20 cellular contexts compared by ENCODE assay signal in genomic region chr14:96461950-96462798, GRCh38. TPM values are rescaled to one million over a fixed set of nuclear protein-coding genes. Genes with fewer than 3 reads are reported as not detected.
DNase-seq lines count a peak whose midpoint lies in the region; ATAC-seq and TF ChIP-seq lines count a peak whose summit lies in the region.
"Had no signal": no experiment of that assay in that cellular context is flagged by ENCODE, and none has a peak within 500 bp of the region (broad histone marks: within the 10 kb centered on the region; RNA-seq: fewer than 3 reads in every experiment).

No MANE protein-coding gene starts in this region.

- peaks cover 13% of the 10 kb centered on the region for H3K4me1 Mint-ChIP-seq in activated naive CD8-positive, alpha-beta T cell treated with anti-CD3 and anti-CD28 coated beads, Interleukin-2, amount 10 ng/mL, durations not matched to agents 7 days and 5 days
- H3K4me1 Mint-ChIP-seq in activated naive CD8-positive, alpha-beta T cell treated with anti-CD3 and anti-CD28 coated beads, Interleukin-2, amount 50 U/mL, for 24 hours: peaks cover 10% of the 10 kb centered on the region
- peaks cover 13% of the 10 kb centered on the region for H3K4me1 Mint-ChIP-seq in WTC11
- peaks cover 6% of the 10 kb centered on the region for H3K4me1 Mint-ChIP-seq in activated CD4-positive, alpha-beta T cell treated with anti-CD3 and anti-CD28 coated beads, Interleukin-2, amount 10 ng/mL, durations not matched to agents 7 days and 5 days
- H3K4me1 Mint-ChIP-seq: stimulated activated effector memory CD8-positive, alpha-beta T cell treated with anti-CD3 and anti-CD28 coated beads, Interleukin-12 subunit alpha, Interleukin-12 subunit beta, amount 100 ng/mL, for 72 hours had no signal

- 37 to 40% methylated on average over 7 to 8 of the region's 8 CpGs for WGBS in transverse colon (ENCODE audit: low coverage in 1 of 2), 2 donors

- H3K4me3 Mint-ChIP-seq in activated naive CD8-positive, alpha-beta T cell treated with anti-CD3 and anti-CD28 coated beads, Interleukin-2, amount 10 ng/mL, durations not matched to agents 7 days and 5 days: no peak overlapping the region
- no peak overlapping the region for H3K4me3 Mint-ChIP-seq in activated naive CD8-positive, alpha-beta T cell treated with anti-CD3 and anti-CD28 coated beads, Interleukin-2, amount 50 U/mL, for 24 hours
- no peak overlapping the region for H3K4me3 Mint-ChIP-seq in WTC11
- no peak overlapping the region for H3K4me3 Mint-ChIP-seq in activated CD4-positive, alpha-beta T cell treated with anti-CD3 and anti-CD28 coated beads, Interleukin-2, amount 10 ng/mL, durations not matched to agents 7 days and 5 days
- H3K4me3 Mint-ChIP-seq: stimulated activated effector memory CD8-positive, alpha-beta T cell treated with anti-CD3 and anti-CD28 coated beads, Interleukin-12 subunit alpha, Interleukin-12 subunit beta, amount 100 ng/mL, for 72 hours had no signal

- no peaks in the 10 kb centered on the region for H3K9me3 ChIP-seq in transverse colon
- H3K9me3 ChIP-seq in tibial artery: no peaks in the 10 kb centered on the region
- H3K9me3 ChIP-seq: heart left ventricle, tibial nerve had no signal

- H3K36me3 Mint-ChIP-seq in activated naive CD8-positive, alpha-beta T cell treated with anti-CD3 and anti-CD28 coated beads, Interleukin-2, amount 10 ng/mL, durations not matched to agents 7 days and 5 days: no peaks in the 10 kb centered on the region
- H3K36me3 Mint-ChIP-seq in activated naive CD8-positive, alpha-beta T cell treated with anti-CD3 and anti-CD28 coated beads, Interleukin-2, amount 50 U/mL, for 24 hours (ENCODE audit: low read depth): no peaks in the 10 kb centered on the region
- peaks cover 4% of the 10 kb centered on the region; the same call in 1 of the 2 replicates for H3K36me3 Mint-ChIP-seq in WTC11
- no peaks in the 10 kb centered on the region for H3K36me3 Mint-ChIP-seq in activated CD4-positive, alpha-beta T cell treated with anti-CD3 and anti-CD28 coated beads, Interleukin-2, amount 10 ng/mL, durations not matched to agents 7 days and 5 days (ENCODE audit: low read depth)
- H3K36me3 Mint-ChIP-seq: stimulated activated effector memory CD8-positive, alpha-beta T cell treated with anti-CD3 and anti-CD28 coated beads, Interleukin-12 subunit alpha, Interleukin-12 subunit beta, amount 100 ng/mL, for 72 hours had no signal

- in situ Hi-C loops in transverse colon (cut with MboI; ENCODE audit: low pct_ligation_motif_present in 1 of 4, low pct_unique_long_range_greater_than_20kb in 1 of 4, low sequenced_read_pairs in 3 of 4): no loop called here

- H3K4me1 ChIP-seq in transverse colon (peaks cover 0 to 25% (median 11%) of the 10 kb centered on the region in 4 donors), tibial artery (no peaks in the 10 kb centered on the region)
- H3K4me1 ChIP-seq: heart left ventricle, tibial nerve had no signal

- no peak overlapping the region for H3K27ac Mint-ChIP-seq in activated naive CD8-positive, alpha-beta T cell treated with anti-CD3 and anti-CD28 coated beads, Interleukin-2, amount 10 ng/mL, durations not matched to agents 7 days and 5 days
- no peak overlapping the region for H3K27ac Mint-ChIP-seq in activated naive CD8-positive, alpha-beta T cell treated with anti-CD3 and anti-CD28 coated beads, Interleukin-2, amount 50 U/mL, for 24 hours
- H3K27ac Mint-ChIP-seq in WTC11: peak overlapping the region; percentile 75
- H3K27ac Mint-ChIP-seq in activated CD4-positive, alpha-beta T cell treated with anti-CD3 and anti-CD28 coated beads, Interleukin-2, amount 10 ng/mL, durations not matched to agents 7 days and 5 days: no peak overlapping the region
- H3K27ac Mint-ChIP-seq: stimulated activated effector memory CD8-positive, alpha-beta T cell treated with anti-CD3 and anti-CD28 coated beads, Interleukin-12 subunit alpha, Interleukin-12 subunit beta, amount 100 ng/mL, for 72 hours had no signal

- TF ChIP-seq EP300 in transverse colon (IDR thresholded peaks at IDR 0.05; ENCODE audit: low read depth): no peak

- intact Hi-C loops in transverse colon (cut with DNase I; ENCODE audit: low total_unique reads) (no loop called here), tibial artery (cut with DNase I; ENCODE audit: low total_unique reads) (no loop called here)

- TF ChIP-seq CTCF in WTC11 (IDR thresholded peaks at IDR 0.05): no peak
- TF ChIP-seq CTCF in transverse colon (IDR thresholded peaks at IDR 0.05): no peak
- TF ChIP-seq CTCF in tibial artery (IDR thresholded peaks at IDR 0.05): no peak

- H3K27me3 Mint-ChIP-seq in activated naive CD8-positive, alpha-beta T cell treated with anti-CD3 and anti-CD28 coated beads, Interleukin-2, amount 10 ng/mL, durations not matched to agents 7 days and 5 days: no peaks in the 10 kb centered on the region
- H3K27me3 Mint-ChIP-seq in activated naive CD8-positive, alpha-beta T cell treated with anti-CD3 and anti-CD28 coated beads, Interleukin-2, amount 50 U/mL, for 24 hours: peaks cover 2% of the 10 kb centered on the region
- H3K27me3 Mint-ChIP-seq in WTC11 (ENCODE audit: low read depth): no peaks in the 10 kb centered on the region
- peaks cover 2% of the 10 kb centered on the region for H3K27me3 Mint-ChIP-seq in activated CD4-positive, alpha-beta T cell treated with anti-CD3 and anti-CD28 coated beads, Interleukin-2, amount 10 ng/mL, durations not matched to agents 7 days and 5 days

- POLR2A ChIA-PET in activated naive CD8-positive, alpha-beta T cell treated with anti-CD3 and anti-CD28 coated beads, Interleukin-2, amount 10 ng/mL, durations not matched to agents 7 days and 5 days (lab: Charles Lee): no interaction called here
- POLR2A ChIA-PET in WTC11 (lab: Charles Lee): no interaction called here
- POLR2A ChIA-PET in activated CD4-positive, alpha-beta T cell treated with anti-CD3 and anti-CD28 coated beads, Interleukin-2, amount 10 ng/mL, durations not matched to agents 7 days and 5 days (lab: Charles Lee): no interaction called here

- no peak for TF ChIP-seq POLR2A in transverse colon (IDR thresholded peaks at IDR 0.05)

- ATAC-seq in activated naive CD8-positive, alpha-beta T cell treated with anti-CD3 and anti-CD28 coated beads, Interleukin-2, amount 10 ng/mL, durations not matched to agents 7 days and 5 days (ENCODE audit: low read depth): peak; percentile 50
- no peak for ATAC-seq in activated naive CD8-positive, alpha-beta T cell treated with anti-CD3 and anti-CD28 coated beads, Interleukin-2, amount 50 U/mL, for 24 hours
- ATAC-seq in WTC11 (peak; percentile 73), left lobe of liver (peak; percentile 83)
- ATAC-seq: activated CD4-positive, CD25-positive, alpha-beta regulatory T cell treated with anti-CD3 and anti-CD28 coated beads, Interleukin-2, amount 50 U/mL, for 24 hours; heart left ventricle; PC-3; stimulated activated effector memory CD8-positive, alpha-beta T cell treated with anti-CD3 and anti-CD28 coated beads, Interleukin-12 subunit alpha, Interleukin-12 subunit beta, amount 100 ng/mL, for 72 hours had no signal

- H3K27ac ChIP-seq in transverse colon: peak overlapping the region; percentile 48 to 71 (median 61)
- no peak overlapping the region for H3K27ac ChIP-seq in tibial artery
- H3K27ac ChIP-seq: heart left ventricle, HL-60, SK-N-MC, tibial nerve had no signal

- CTCF ChIA-PET in WTC11 (lab: Charles Lee): no interaction called here
- CTCF ChIA-PET in activated CD4-positive, alpha-beta T cell treated with anti-CD3 and anti-CD28 coated beads, Interleukin-2, amount 10 ng/mL, durations not matched to agents 7 days and 5 days (lab: Charles Lee): interaction anchor here (0.6 to 1.0 kb wide), 2 partner anchors 21 to 947 kb away, joined by 3 to 4 read pairs; no protein-coding TSS in a partner anchor

- H3K36me3 ChIP-seq in transverse colon (no peaks in the 10 kb centered on the region), tibial artery (no peaks in the 10 kb centered on the region)
- H3K36me3 ChIP-seq: heart left ventricle, tibial nerve had no signal

- H3K9me3 Mint-ChIP-seq in activated naive CD8-positive, alpha-beta T cell treated with anti-CD3 and anti-CD28 coated beads, Interleukin-2, amount 10 ng/mL, durations not matched to agents 7 days and 5 days: no peaks in the 10 kb centered on the region
- no peaks in the 10 kb centered on the region for H3K9me3 Mint-ChIP-seq in activated naive CD8-positive, alpha-beta T cell treated with anti-CD3 and anti-CD28 coated beads, Interleukin-2, amount 50 U/mL, for 24 hours
- H3K9me3 Mint-ChIP-seq in WTC11: no peaks in the 10 kb centered on the region; the same call in 1 of the 2 replicates
- no peaks in the 10 kb centered on the region for H3K9me3 Mint-ChIP-seq in activated CD4-positive, alpha-beta T cell treated with anti-CD3 and anti-CD28 coated beads, Interleukin-2, amount 10 ng/mL, durations not matched to agents 7 days and 5 days
- H3K9me3 Mint-ChIP-seq: stimulated activated effector memory CD8-positive, alpha-beta T cell treated with anti-CD3 and anti-CD28 coated beads, Interleukin-12 subunit alpha, Interleukin-12 subunit beta, amount 100 ng/mL, for 72 hours had no signal

- H3K27me3 ChIP-seq in transverse colon: no peaks in the 10 kb centered on the region
- peaks cover 0 to 11% of the 10 kb centered on the region in 2 donors for H3K27me3 ChIP-seq in tibial artery
- H3K27me3 ChIP-seq: heart left ventricle, tibial nerve had no signal

- DNase-seq in activated naive CD8-positive, alpha-beta T cell treated with anti-CD3 and anti-CD28 coated beads, Interleukin-2, amount 10 ng/mL, durations not matched to agents 7 days and 5 days: no peak
- DNase-seq in activated naive CD8-positive, alpha-beta T cell treated with anti-CD3 and anti-CD28 coated beads, Interleukin-2, amount 50 U/mL, for 24 hours: no peak
- DNase-seq in WTC11 (ENCODE audit: low spot score): no peak
- DNase-seq in left lobe of liver (ENCODE audit: low spot score): peak; percentile 61
- DNase-seq in transverse colon: peak; percentile 37
- no peak for DNase-seq in activated CD4-positive, alpha-beta T cell treated with anti-CD3 and anti-CD28 coated beads, Interleukin-2, amount 10 ng/mL, durations not matched to agents 7 days and 5 days
- DNase-seq in activated CD8-positive, alpha-beta memory T cell treated with anti-CD3 and anti-CD28 coated beads, Interleukin-2, amount 50 U/mL, for 48 hours: no peak
- no peak for DNase-seq in tibial artery
- DNase-seq: activated effector memory CD4-positive, alpha-beta T cell treated with Interleukin-2 at 50 U/mL for 16 hours; GOT3; heart left ventricle; NCI-H1105; PC-3; stimulated activated CD4-positive, alpha-beta T cell treated with anti-CD3 and anti-CD28 coated beads, Interleukin-15, amount 100 ng/mL, for 24 hours; T-helper 9 cell had no signal

- no peak overlapping the region for H3K4me3 ChIP-seq in transverse colon
- H3K4me3 ChIP-seq in tibial artery: no peak overlapping the region
- H3K4me3 ChIP-seq: heart left ventricle, SK-N-MC, tibial nerve had no signal

RNA-seq across cellular contexts. Expression of gene PAPOLA, which starts 40.0 kb away (rescaled TPM):
- total RNA-seq in activated naive CD8-positive, alpha-beta T cell treated with anti-CD3 and anti-CD28 coated beads, Interleukin-2, amount 10 ng/mL, durations not matched to agents 7 days and 5 days: 100 to 1,000 TPM; 168 to 175 TPM
- 184 to 210 TPM (median 193 TPM) in 3 replicates for total RNA-seq in WTC11 (2021)
- total RNA-seq in left lobe of liver: 62.7 TPM
- total RNA-seq in transverse colon: 100 to 1,000 TPM; 166 to 231 (median 193) TPM
- total RNA-seq in activated CD4-positive, alpha-beta T cell treated with anti-CD3 and anti-CD28 coated beads, Interleukin-2, amount 10 ng/mL, durations not matched to agents 7 days and 5 days: 100 to 1,000 TPM; 161 to 197 TPM

Comparison
In these comparisons a context has a peak if more than half of its experiments do, and no peak if none do; other contexts are left out.
1. DNase-seq: peak in left lobe of liver (single experiment) and transverse colon (single experiment); none in activated naive CD8-positive, alpha-beta T cell treated with anti-CD3 and anti-CD28 coated beads, Interleukin-2, amount 10 ng/mL, durations not matched to agents 7 days and 5 days (single experiment), activated naive CD8-positive, alpha-beta T cell treated with anti-CD3 and anti-CD28 coated beads, Interleukin-2, amount 50 U/mL, for 24 hours (single experiment), WTC11 (single experiment), activated CD4-positive, alpha-beta T cell treated with anti-CD3 and anti-CD28 coated beads, Interleukin-2, amount 10 ng/mL, durations not matched to agents 7 days and 5 days (single experiment), activated CD8-positive, alpha-beta memory T cell treated with anti-CD3 and anti-CD28 coated beads, Interleukin-2, amount 50 U/mL, for 48 hours (single experiment) and tibial artery (0 of 2).
2. H3K27ac ChIP-seq: peak in transverse colon (4 of 4); none in tibial artery (0 of 2).